17 cellular contexts compared by ENCODE assay signal in genomic region chr17:31385428-31386285, GRCh38.
"Had no signal": no experiment of that assay in that cellular context is flagged by ENCODE, and none has a peak within 500 bp of the region (broad histone marks: within the 10 kb centered on the region; RNA-seq: fewer than 3 reads in every experiment).

No MANE protein-coding gene starts in this region.

- DNase-seq: activated CD4-positive, alpha-beta memory T cell treated with anti-CD3 and anti-CD28 coated beads, Interleukin-2, amount 10 ng/mL, durations not matched to agents 7 days and 5 days; activated CD4-positive, alpha-beta T cell treated with anti-CD3 and anti-CD28 coated beads for 48 hours; activated CD4-positive, CD25-positive, alpha-beta regulatory T cell; activated naive CD4-positive, alpha-beta T cell treated with anti-CD3 and anti-CD28 coated beads for 36 hours; activated T-cell treated with anti-CD3 and anti-CD28 coated beads, Interleukin-2, amount 50 U/mL, for 24 hours; aorta; colonic mucosa; endodermal cell; natural killer cell; right cardiac atrium; stimulated activated naive CD8-positive, alpha-beta T cell treated with anti-CD3 and anti-CD28 coated beads, Interleukin-15, Interleukin-2, amounts not matched to agents 100 U/mL and 50 U/mL, for 24 hours; substantia nigra had no signal

- H3K36me3 Mint-ChIP-seq: natural killer cell had no signal

- ATAC-seq: natural killer cell; right cardiac atrium; stimulated activated naive CD8-positive, alpha-beta T cell treated with anti-CD3 and anti-CD28 coated beads, Interleukin-15, Interleukin-2, amounts not matched to agents 100 U/mL and 50 U/mL, for 24 hours had no signal

- H3K27ac Mint-ChIP-seq: activated CD4-positive, alpha-beta memory T cell treated with anti-CD3 and anti-CD28 coated beads, Interleukin-2, amount 10 ng/mL, durations not matched to agents 7 days and 5 days; activated naive CD4-positive, alpha-beta T cell treated with anti-CD3 and anti-CD28 coated beads for 36 hours; activated T-cell treated with anti-CD3 and anti-CD28 coated beads, Interleukin-2, amount 50 U/mL, for 24 hours; endodermal cell; natural killer cell had no signal

- H3K27ac ChIP-seq: colonic mucosa, epithelial cell of prostate, prostate gland, skin epidermis, tibial artery had no signal

- H3K9me3 ChIP-seq: colonic mucosa, prostate gland, tibial artery had no signal

- H3K9me3 Mint-ChIP-seq: activated CD4-positive, alpha-beta memory T cell treated with anti-CD3 and anti-CD28 coated beads, Interleukin-2, amount 10 ng/mL, durations not matched to agents 7 days and 5 days; activated naive CD4-positive, alpha-beta T cell treated with anti-CD3 and anti-CD28 coated beads for 36 hours; activated T-cell treated with anti-CD3 and anti-CD28 coated beads, Interleukin-2, amount 50 U/mL, for 24 hours; central memory CD8-positive, alpha-beta T cell; endodermal cell; natural killer cell had no signal

- H3K4me3 ChIP-seq: colonic mucosa, prostate gland, skin epidermis, tibial artery had no signal

- H3K4me3 Mint-ChIP-seq: activated CD4-positive, alpha-beta memory T cell treated with anti-CD3 and anti-CD28 coated beads, Interleukin-2, amount 10 ng/mL, durations not matched to agents 7 days and 5 days; activated naive CD4-positive, alpha-beta T cell treated with anti-CD3 and anti-CD28 coated beads for 36 hours; activated T-cell treated with anti-CD3 and anti-CD28 coated beads, Interleukin-2, amount 50 U/mL, for 24 hours; central memory CD8-positive, alpha-beta T cell; endodermal cell; natural killer cell had no signal

- H3K36me3 ChIP-seq: colonic mucosa, prostate gland had no signal
